ENCODE assay signal across 15 cellular contexts in the genomic region with DNA sequence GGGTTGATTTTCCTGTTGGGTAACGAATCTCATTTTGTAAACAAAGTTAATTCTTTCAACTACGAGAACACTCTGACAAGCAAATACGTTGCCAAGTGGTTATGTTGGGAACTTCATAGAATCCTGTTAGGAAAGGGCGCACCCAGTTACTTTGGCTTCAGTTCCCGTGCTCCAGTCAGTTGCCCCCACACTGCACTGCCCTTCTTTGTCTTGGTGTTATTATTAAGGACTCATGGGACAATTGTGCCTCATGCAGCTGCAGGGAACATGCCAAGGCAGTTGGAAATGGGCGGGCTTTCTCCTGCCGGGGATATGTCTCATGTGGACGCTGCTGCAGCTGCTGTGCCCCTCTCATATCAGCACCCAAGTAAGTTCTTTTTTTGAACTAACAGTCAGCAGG. TPM values are rescaled to one million over a fixed set of nuclear protein-coding genes. Genes with fewer than 3 reads are reported as not detected.
DNase-seq lines count a peak whose midpoint lies in the region; ATAC-seq and TF ChIP-seq lines count a peak whose summit lies in the region.
"Had no signal": no experiment of that assay in that cellular context is flagged by ENCODE, and none has a peak within 500 bp of the region (broad histone marks: within the 10 kb centered on the region; RNA-seq: fewer than 3 reads in every experiment).

No MANE protein-coding gene starts in this region.

- H3K27ac ChIP-seq in GM23338 (ENCODE audit: low read depth) (peak overlapping the region; percentile 79), gastrocnemius medialis (peak overlapping the region in 3 of 4 donors; percentile 56 to 66 (median 66))
- H3K27ac ChIP-seq: epithelial cell of prostate had no signal

- no peaks in the 10 kb centered on the region for H3K79me2 ChIP-seq in GM23338 (replicated peaks; ENCODE audit: insufficient read depth)

- no peaks in the 10 kb centered on the region for H3K36me3 ChIP-seq in GM23338 (ENCODE audit: insufficient read depth)
- H3K36me3 ChIP-seq in gastrocnemius medialis: peaks cover 0 to 16% of the 10 kb centered on the region in 2 donors

- H3F3A ChIP-seq in GM23338 (replicated peaks; ENCODE audit: low read depth): 0 out of 2 replicates have a peak, but pooled peaks cover 3% of the 10 kb centered on the region

- TF ChIP-seq POLR2A in gastrocnemius medialis (IDR thresholded peaks at IDR 0.05): peak in 1 of 2 donors; percentile 12

- H3K27ac Mint-ChIP-seq in GM23338 (no peak overlapping the region; the same call in 1 of the 2 replicates), progenitor cell of endocrine pancreas (no peak overlapping the region)
- H3K27ac Mint-ChIP-seq in activated CD4-positive, alpha-beta memory T cell treated with anti-CD3 and anti-CD28 coated beads for 36 hours: no peak overlapping the region
- H3K27ac Mint-ChIP-seq: activated naive CD4-positive, alpha-beta T cell treated with anti-CD3 and anti-CD28 coated beads for 36 hours; stimulated activated naive B cell treated with anti-CD40 and anti-IgM and Interleukin-4, amounts not matched to agents 10 μg/mL and 1 μg/mL and 100 μg/mL, for 72 hours had no signal

- H3K4me1 Mint-ChIP-seq in GM23338 (peaks cover 46% of the 10 kb centered on the region), progenitor cell of endocrine pancreas (ENCODE audit: low read depth) (peaks cover 3% of the 10 kb centered on the region)
- peaks cover 9% of the 10 kb centered on the region for H3K4me1 Mint-ChIP-seq in activated CD4-positive, alpha-beta memory T cell treated with anti-CD3 and anti-CD28 coated beads for 36 hours (ENCODE audit: low read depth)

- in situ Hi-C loops in gastrocnemius medialis (cut with MboI; ENCODE audit: low sequenced_read_pairs in 4 of 4): loop anchor here in 2 of 4 donors (10.0 kb wide), 2 partner anchors 261 to 271 kb away; a partner anchor contains a TSS

- no peak for TF ChIP-seq CTCF in GM23338 (conservative IDR thresholded peaks at IDR 0.05; ENCODE audit: low read depth in 2 of 2)
- no peak for TF ChIP-seq CTCF in gastrocnemius medialis (IDR thresholded peaks at IDR 0.05 in 4 of 5, conservative IDR thresholded peaks at IDR 0.05 in 1 of 5)
- no peak for TF ChIP-seq CTCF in progenitor cell of endocrine pancreas (IDR thresholded peaks at IDR 0.05; ENCODE audit: unreplicated experiment)

- H4K20me1 ChIP-seq in GM23338 (replicated peaks; ENCODE audit: insufficient read depth): no peaks in the 10 kb centered on the region

- H3K27me3 Mint-ChIP-seq in GM23338 (ENCODE audit: insufficient read depth, low read depth, poor library complexity): peaks cover 7% of the 10 kb centered on the region
- no peaks in the 10 kb centered on the region for H3K27me3 Mint-ChIP-seq in progenitor cell of endocrine pancreas
- no peaks in the 10 kb centered on the region for H3K27me3 Mint-ChIP-seq in activated CD4-positive, alpha-beta memory T cell treated with anti-CD3 and anti-CD28 coated beads for 36 hours

- H3K4me3 Mint-ChIP-seq in GM23338 (no peak overlapping the region), progenitor cell of endocrine pancreas (ENCODE audit: low read depth) (no peak overlapping the region)
- no peak overlapping the region for H3K4me3 Mint-ChIP-seq in activated CD4-positive, alpha-beta memory T cell treated with anti-CD3 and anti-CD28 coated beads for 36 hours
- H3K4me3 Mint-ChIP-seq: activated naive CD4-positive, alpha-beta T cell treated with anti-CD3 and anti-CD28 coated beads for 36 hours; stimulated activated naive B cell treated with anti-CD40 and anti-IgM and Interleukin-4, amounts not matched to agents 10 μg/mL and 1 μg/mL and 100 μg/mL, for 72 hours had no signal

- H3K36me3 Mint-ChIP-seq in GM23338 (ENCODE audit: low read depth) (peaks cover 70% of the 10 kb centered on the region), progenitor cell of endocrine pancreas (ENCODE audit: insufficient read depth) (peaks cover 23% of the 10 kb centered on the region)
- H3K36me3 Mint-ChIP-seq in activated CD4-positive, alpha-beta memory T cell treated with anti-CD3 and anti-CD28 coated beads for 36 hours: peaks cover 16% of the 10 kb centered on the region

- no peaks in the 10 kb centered on the region for H3K27me3 ChIP-seq in GM23338 (ENCODE audit: insufficient read depth)
- H3K27me3 ChIP-seq in gastrocnemius medialis: no peaks in the 10 kb centered on the region

- no peak overlapping the region for H2AFZ ChIP-seq in GM23338

- no peaks in the 10 kb centered on the region for H3K9me3 ChIP-seq in gastrocnemius medialis

- H3K4me1 ChIP-seq in GM23338 (ENCODE audit: insufficient read depth) (peaks cover 29% of the 10 kb centered on the region), gastrocnemius medialis (no peaks in the 10 kb centered on the region)

- POLR2A ChIA-PET in activated CD4-positive, alpha-beta memory T cell treated with anti-CD3 and anti-CD28 coated beads for 36 hours (lab: Charles Lee): no interaction called here

- H3K4me3 ChIP-seq in GM23338 (no peak overlapping the region), gastrocnemius medialis (no peak overlapping the region)

- H3K9me3 Mint-ChIP-seq in GM23338 (peaks cover 3% of the 10 kb centered on the region; the same call in 1 of the 3 replicates), progenitor cell of endocrine pancreas (ENCODE audit: low read depth) (peaks cover 6% of the 10 kb centered on the region)
- no peaks in the 10 kb centered on the region for H3K9me3 Mint-ChIP-seq in activated CD4-positive, alpha-beta memory T cell treated with anti-CD3 and anti-CD28 coated beads for 36 hours
- H3K9me3 Mint-ChIP-seq: activated naive CD4-positive, alpha-beta T cell treated with anti-CD3 and anti-CD28 coated beads for 36 hours; stimulated activated naive B cell treated with anti-CD40 and anti-IgM and Interleukin-4, amounts not matched to agents 10 μg/mL and 1 μg/mL and 100 μg/mL, for 72 hours had no signal

- no peaks in the 10 kb centered on the region for H3K9me2 ChIP-seq in GM23338 (ENCODE audit: insufficient read depth)

- peak; percentile 11; the same call in 1 of the 3 replicates for ATAC-seq in GM23338
- peak; percentile 79 for ATAC-seq in left ventricle myocardium superior
- ATAC-seq in gastrocnemius medialis: peak; percentile 68
- no peak for ATAC-seq in GM21737 (IDR thresholded peaks at IDR 0.05; ENCODE audit: unreplicated experiment)
- ATAC-seq: stimulated activated naive B cell treated with anti-CD40 and anti-IgM and Interleukin-4, amounts not matched to agents 10 μg/mL and 1 μg/mL and 100 μg/mL, for 72 hours had no signal

- no peak overlapping the region for H3K4me2 ChIP-seq in GM23338

- intact Hi-C loops in left ventricle myocardium superior (cut with micrococcal nuclease): no loop called here
- intact Hi-C loops in gastrocnemius medialis (cut with DNase I; ENCODE audit: low total_unique reads): no loop called here
- intact Hi-C loops in activated CD4-positive, alpha-beta memory T cell treated with anti-CD3 and anti-CD28 coated beads for 36 hours (cut with micrococcal nuclease): no loop called here

- CTCF ChIA-PET in activated CD4-positive, alpha-beta memory T cell treated with anti-CD3 and anti-CD28 coated beads for 36 hours (lab: Charles Lee): no interaction called here

- DNase-seq in GM23338 (ENCODE audit: low spot score): peak; percentile 21
- peak in 40 of 56 donors; percentile 1 to 62 (median 22) for DNase-seq in amygdala (lab: John Stamatoyannopoulos, UW)
- peak; percentile 34 for DNase-seq in left ventricle myocardium superior
- DNase-seq in gastrocnemius medialis: peak; percentile 6 to 21
- DNase-seq in NCI-H82 treated with DMSO at 0.1 percent for 48 hours (lab: John Stamatoyannopoulos, UW; ENCODE audit: unreplicated experiment): no peak
- DNase-seq in progenitor cell of endocrine pancreas (ENCODE audit: low spot score, unreplicated experiment): no peak
- DNase-seq in activated CD4-positive, alpha-beta memory T cell treated with anti-CD3 and anti-CD28 coated beads for 36 hours: no peak
- DNase-seq: activated naive CD4-positive, alpha-beta T cell treated with anti-CD3 and anti-CD28 coated beads for 36 hours; EL; H7; NCI-H526 treated with DMSO at 0.1 percent for 48 hours; stimulated activated CD4-positive, alpha-beta T cell treated with anti-CD3 and anti-CD28 coated beads, Interleukin-4, amount 100 ng/mL, for 24 hours; stimulated activated naive B cell treated with anti-CD40 and anti-IgM and Interleukin-4, amounts not matched to agents 10 μg/mL and 1 μg/mL and 100 μg/mL, for 72 hours had no signal

TF ChIP-seq in GM23338, 12 proteins besides CTCF, POLR2A, EP300 and RAD21:
- TF ChIP-seq NANOG (IDR thresholded peaks at IDR 0.05; ENCODE audit: borderline replicate concordance) (no peak), JUNB (IDR thresholded peaks at IDR 0.05; ENCODE audit: unreplicated experiment) (no peak), EZH2 (IDR thresholded peaks at IDR 0.05; ENCODE audit: low read depth, unreplicated experiment) (no peak)
- TF ChIP-seq, protein P1, sequence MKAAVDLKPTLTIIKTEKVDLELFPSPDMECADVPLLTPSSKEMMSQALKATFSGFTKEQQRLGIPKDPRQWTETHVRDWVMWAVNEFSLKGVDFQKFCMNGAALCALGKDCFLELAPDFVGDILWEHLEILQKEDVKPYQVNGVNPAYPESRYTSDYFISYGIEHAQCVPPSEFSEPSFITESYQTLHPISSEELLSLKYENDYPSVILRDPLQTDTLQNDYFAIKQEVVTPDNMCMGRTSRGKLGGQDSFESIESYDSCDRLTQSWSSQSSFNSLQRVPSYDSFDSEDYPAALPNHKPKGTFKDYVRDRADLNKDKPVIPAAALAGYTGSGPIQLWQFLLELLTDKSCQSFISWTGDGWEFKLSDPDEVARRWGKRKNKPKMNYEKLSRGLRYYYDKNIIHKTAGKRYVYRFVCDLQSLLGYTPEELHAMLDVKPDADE (IDR thresholded peaks at IDR 0.05): no peak

RNA-seq across cellular contexts. Expression of a gene that starts 28.9 kb away (rescaled TPM):
- total RNA-seq in GM23338 (2014; rRNA removed; shearing (Covaris generic)): 21.2 and 25.4 TPM in 2 replicates
- polyA plus RNA-seq in GM23338 (2016; fragmentation: Nextera tagmentation; extraction: Ambion mirVana): 34.1 and 55.0 TPM in 2 replicates
- total RNA-seq in left ventricle myocardium superior: 7.9 TPM
- total RNA-seq in gastrocnemius medialis: 1 to 10 TPM; 2.8 to 8.0 (median 7.0) TPM
- 58.5 and 65.4 TPM in 2 replicates for total RNA-seq in progenitor cell of endocrine pancreas
- total RNA-seq in activated CD4-positive, alpha-beta memory T cell treated with anti-CD3 and anti-CD28 coated beads for 36 hours: 10 to 100 TPM; 24.5 to 30.9 TPM

RNA-seq across cellular contexts. Expression of a gene that starts 29.1 kb away (rescaled TPM):
- total RNA-seq in GM23338 (2014; rRNA removed; shearing (Covaris generic)): 12.9 and 14.6 TPM in 2 replicates
- polyA plus RNA-seq in GM23338 (2016; fragmentation: Nextera tagmentation; extraction: Ambion mirVana): 11.7 and 12.2 TPM in 2 replicates
- total RNA-seq in left ventricle myocardium superior: 6.3 TPM
- 1 to 10 TPM; 1.4 to 4.3 (median 2.9) TPM for total RNA-seq in gastrocnemius medialis
- 22.6 and 23.4 TPM in 2 replicates for total RNA-seq in progenitor cell of endocrine pancreas
- total RNA-seq in activated CD4-positive, alpha-beta memory T cell treated with anti-CD3 and anti-CD28 coated beads for 36 hours: 10 to 100 TPM; 14.1 to 16.1 TPM

RNA-seq across cellular contexts. Expression of a gene that starts 53.4 kb away (rescaled TPM):
- 92.2 and 95.4 TPM in 2 replicates for total RNA-seq in GM23338 (2014; rRNA removed; shearing (Covaris generic))
- 76.4 and 82.6 TPM in 2 replicates for polyA plus RNA-seq in GM23338 (2016; fragmentation: Nextera tagmentation; extraction: Ambion mirVana)
- total RNA-seq in left ventricle myocardium superior (4.7 TPM), gastrocnemius medialis (1 to 10 TPM; 3.1 to 6.5 (median 3.6) TPM), progenitor cell of endocrine pancreas (20.4 and 21.8 TPM in 2 replicates)
- total RNA-seq in activated CD4-positive, alpha-beta memory T cell treated with anti-CD3 and anti-CD28 coated beads for 36 hours: not detected
- total RNA-seq: activated naive CD4-positive, alpha-beta T cell treated with anti-CD3 and anti-CD28 coated beads for 36 hours had no signal

Comparison
In these comparisons a context has a peak if more than half of its experiments do, and no peak if none do; other contexts are left out.
1. DNase-seq: peak in GM23338 (single experiment), amygdala (40 of 56), left ventricle myocardium superior (single experiment) and gastrocnemius medialis (2 of 2); none in NCI-H82 treated with DMSO at 0.1 percent for 48 hours (single experiment), progenitor cell of endocrine pancreas (single experiment) and activated CD4-positive, alpha-beta memory T cell treated with anti-CD3 and anti-CD28 coated beads for 36 hours (single experiment).